ENCODE assay signal across 1 cellular context in genomic region chr15:82677720-82678323, GRCh38.
TF ChIP-seq lines count a peak whose summit lies in the region.

No MANE protein-coding gene starts in this region.

TF ChIP-seq in K562, 482 proteins besides CTCF, POLR2A, EP300 and RAD21 (continued from another document):
- TF ChIP-seq AFF1 (IDR thresholded peaks at IDR 0.05; ENCODE audit: low read depth in 1 of 2, partially characterized antibody in 2 of 2) = no peak
- no peak for TF ChIP-seq DACH1 (IDR thresholded peaks at IDR 0.05; ENCODE audit: partially characterized antibody)
- TF ChIP-seq GTF2F1 (IDR thresholded peaks at IDR 0.05; ENCODE audit: low read depth, low read length) = no peak
- no peak for TF ChIP-seq ZBTB34 (CRISPR knock-in tag; IDR thresholded peaks at IDR 0.05)
- TF ChIP-seq RFX5 (IDR thresholded peaks at IDR 0.05; ENCODE audit: low read depth, low read length) = no peak
- TF ChIP-seq NR1H2 (CRISPR knock-in tag; IDR thresholded peaks at IDR 0.05) = no peak
- peak; percentile 48 for TF ChIP-seq VEZF1 (CRISPR knock-in tag; IDR thresholded peaks at IDR 0.05)
- TF ChIP-seq YY1 (IDR thresholded peaks at IDR 0.05; ENCODE audit: borderline replicate concordance in 1 of 3, control insufficient read depth in 1 of 3, extremely low read depth in 1 of 3, insufficient read depth in 3 of 3, insufficient read length in 1 of 3, insufficient replicate concordance in 2 of 3, low read depth in 1 of 3, low read length in 2 of 3) = no peak
- peak; percentile 95 for TF ChIP-seq ESRRA (IDR thresholded peaks at IDR 0.05; ENCODE audit: borderline replicate concordance, low read depth)
- TF ChIP-seq RCOR1 (IDR thresholded peaks at IDR 0.05; ENCODE audit: borderline replicate concordance in 1 of 2, low read depth in 2 of 2, low read length in 2 of 2) = peak in 1 of 2 experiments; percentile 5; a peak in 1 of 4 replicates
